ENCODE assay signal across 1 cellular context in genomic region chr11:62671604-62672528, GRCh38.
A peak's percentile ranks its signal among the peaks of the same experiment; 100 is the strongest.
TF ChIP-seq lines count a peak whose summit lies in the region.

Gene LBHD1 (minus strand): TSS chr11:62672267. CDS start chr11:62670031, 2,236 bp downstream.
A gene with protein sequence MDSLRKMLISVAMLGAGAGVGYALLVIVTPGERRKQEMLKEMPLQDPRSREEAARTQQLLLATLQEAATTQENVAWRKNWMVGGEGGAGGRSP (plus strand): TSS chr11:62671673. CDS start chr11:62671746, 73 bp downstream.

TF ChIP-seq in K562, 482 proteins besides CTCF, POLR2A, EP300 and RAD21 (continued from another document and continues in another):
- TF ChIP-seq, protein P1, sequence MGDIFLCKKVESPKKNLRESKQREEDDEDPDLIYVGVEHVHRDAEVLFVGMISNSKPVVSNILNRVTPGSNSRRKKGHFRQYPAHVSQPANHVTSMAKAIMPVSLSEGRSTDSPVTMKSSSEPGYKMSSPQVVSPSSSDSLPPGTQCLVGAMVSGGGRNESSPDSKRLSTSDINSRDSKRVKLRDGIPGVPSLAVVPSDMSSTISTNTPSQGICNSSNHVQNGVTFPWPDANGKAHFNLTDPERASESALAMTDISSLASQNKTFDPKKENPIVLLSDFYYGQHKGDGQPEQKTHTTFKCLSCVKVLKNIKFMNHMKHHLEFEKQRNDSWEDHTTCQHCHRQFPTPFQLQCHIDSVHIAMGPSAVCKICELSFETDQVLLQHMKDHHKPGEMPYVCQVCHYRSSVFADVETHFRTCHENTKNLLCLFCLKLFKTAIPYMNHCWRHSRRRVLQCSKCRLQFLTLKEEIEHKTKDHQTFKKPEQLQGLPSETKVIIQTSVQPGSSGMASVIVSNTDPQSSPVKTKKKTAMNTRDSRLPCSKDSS (IDR thresholded peaks at IDR 0.05; ENCODE audit: low read depth, partially characterized antibody), result no peak
- TF ChIP-seq BCL6 (CRISPR knock-in tag; IDR thresholded peaks at IDR 0.05) (no peak), CBX3 (IDR thresholded peaks at IDR 0.05; ENCODE audit: borderline replicate concordance in 1 of 2, low read length in 2 of 2) (peak in 1 of 2 experiments; percentile 34; a peak in 1 of 3 replicates), CHD1 (IDR thresholded peaks at IDR 0.05; ENCODE audit: low read length) (peak; percentile 92), SAFB2 (IDR thresholded peaks at IDR 0.05; ENCODE audit: borderline replicate concordance, low read depth, low read length, severe bottlenecking) (no peak), SIN3B (IDR thresholded peaks at IDR 0.05; ENCODE audit: low read depth) (0 out of 2 replicates have a peak, but pooled peaks have one; percentile 9), ELK3 (CRISPR knock-in tag; IDR thresholded peaks at IDR 0.05) (no peak), ZNF79 (CRISPR knock-in tag; IDR thresholded peaks at IDR 0.05; ENCODE audit: low read depth) (no peak), NCOA2 (IDR thresholded peaks at IDR 0.05; ENCODE audit: partially characterized antibody in 2 of 2) (no peak), SRSF9 (IDR thresholded peaks at IDR 0.05; ENCODE audit: borderline replicate concordance, low read depth, low read length) (no peak), HNRNPK (IDR thresholded peaks at IDR 0.05; ENCODE audit: low read depth, low read length, poor library complexity, severe bottlenecking) (no peak), ZZZ3 (IDR thresholded peaks at IDR 0.05) (0 out of 2 replicates have a peak, but pooled peaks have one; percentile 54), EHMT2 (IDR thresholded peaks at IDR 0.05) (no peak), XRCC4 (IDR thresholded peaks at IDR 0.05; ENCODE audit: extremely low read depth, insufficient read depth, insufficient read length) (no peak), RCOR1 (IDR thresholded peaks at IDR 0.05; ENCODE audit: borderline replicate concordance in 1 of 2, low read depth in 2 of 2, low read length in 2 of 2) (peak in 1 of 2 experiments; percentile 4; a peak in 1 of 4 replicates), GTF2A2 (tag; IDR thresholded peaks at IDR 0.05) (peak; percentile 78; the same call in 1 of the 2 replicates), XRCC5 (IDR thresholded peaks at IDR 0.05; ENCODE audit: low read depth, low read length) (peak; percentile 5; the same call in 1 of the 2 replicates), FUS (optimal IDR thresholded peaks at IDR 0.05; ENCODE audit: low read depth, low read length) (no peak), DNMT1 (IDR thresholded peaks at IDR 0.05) (no peak), CEBPZ (IDR thresholded peaks at IDR 0.05; ENCODE audit: borderline replicate concordance, low read depth, low read length) (no peak), RBM39 (optimal IDR thresholded peaks at IDR 0.05; ENCODE audit: low read depth, low read length) (no peak), ZNF280B (CRISPR knock-in tag; IDR thresholded peaks at IDR 0.05) (no peak), ZNF253 (CRISPR knock-in tag; conservative IDR thresholded peaks at IDR 0.05) (no peak), NEUROD1 (IDR thresholded peaks at IDR 0.05; ENCODE audit: borderline replicate concordance, low read depth, low read length, partially characterized antibody) (no peak), POLR3G (IDR thresholded peaks at IDR 0.05; ENCODE audit: extremely low read depth, insufficient read length, insufficient replicate concordance) (no peak), RUNX1 (IDR thresholded peaks at IDR 0.05; ENCODE audit: low read depth) (no peak), PHF20 (IDR thresholded peaks at IDR 0.05; ENCODE audit: partially characterized antibody) (peak; percentile 8), FOXK1 (CRISPR knock-in tag; IDR thresholded peaks at IDR 0.05; ENCODE audit: borderline replicate concordance) (peak; percentile 67; the same call in 1 of the 2 replicates), ZNF239 (CRISPR knock-in tag; IDR thresholded peaks at IDR 0.05) (no peak), YY1 (IDR thresholded peaks at IDR 0.05; ENCODE audit: borderline replicate concordance in 1 of 3, control insufficient read depth in 1 of 3, extremely low read depth in 1 of 3, insufficient read depth in 3 of 3, insufficient read length in 1 of 3, insufficient replicate concordance in 2 of 3, low read depth in 1 of 3, low read length in 2 of 3) (peak; percentile 48 to 92 (median 80)), ZBTB9 (CRISPR knock-in tag; IDR thresholded peaks at IDR 0.05) (peak; percentile 57; the same call in 1 of the 2 replicates), ZFPM2 (CRISPR knock-in tag; IDR thresholded peaks at IDR 0.05) (0 out of 2 replicates have a peak, but pooled peaks have one; percentile 26), ZNF778 (CRISPR knock-in tag; IDR thresholded peaks at IDR 0.05) (no peak), HLTF (IDR thresholded peaks at IDR 0.05) (no peak), CXXC5 (CRISPR knock-in tag; IDR thresholded peaks at IDR 0.05) (peak; percentile 73), PCBP1 (IDR thresholded peaks at IDR 0.05; ENCODE audit: low read depth, low read length, poor library complexity, severe bottlenecking) (no peak), STAT5A (IDR thresholded peaks at IDR 0.05; ENCODE audit: borderline replicate concordance, low read length) (no peak), REST (CRISPR knock-in tag; IDR thresholded peaks at IDR 0.05; ENCODE audit: low read depth) (0 out of 2 replicates have a peak, but pooled peaks have one; percentile 27), FOXJ2 (tag; IDR thresholded peaks at IDR 0.05) (no peak)
- TF ChIP-seq, protein P2, sequence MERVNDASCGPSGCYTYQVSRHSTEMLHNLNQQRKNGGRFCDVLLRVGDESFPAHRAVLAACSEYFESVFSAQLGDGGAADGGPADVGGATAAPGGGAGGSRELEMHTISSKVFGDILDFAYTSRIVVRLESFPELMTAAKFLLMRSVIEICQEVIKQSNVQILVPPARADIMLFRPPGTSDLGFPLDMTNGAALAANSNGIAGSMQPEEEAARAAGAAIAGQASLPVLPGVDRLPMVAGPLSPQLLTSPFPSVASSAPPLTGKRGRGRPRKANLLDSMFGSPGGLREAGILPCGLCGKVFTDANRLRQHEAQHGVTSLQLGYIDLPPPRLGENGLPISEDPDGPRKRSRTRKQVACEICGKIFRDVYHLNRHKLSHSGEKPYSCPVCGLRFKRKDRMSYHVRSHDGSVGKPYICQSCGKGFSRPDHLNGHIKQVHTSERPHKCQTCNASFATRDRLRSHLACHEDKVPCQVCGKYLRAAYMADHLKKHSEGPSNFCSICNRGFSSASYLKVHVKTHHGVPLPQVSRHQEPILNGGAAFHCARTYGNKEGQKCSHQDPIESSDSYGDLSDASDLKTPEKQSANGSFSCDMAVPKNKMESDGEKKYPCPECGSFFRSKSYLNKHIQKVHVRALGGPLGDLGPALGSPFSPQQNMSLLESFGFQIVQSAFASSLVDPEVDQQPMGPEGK (CRISPR knock-in tag; IDR thresholded peaks at IDR 0.05; ENCODE audit: borderline replicate concordance), result no peak
- TF ChIP-seq, protein P3, sequence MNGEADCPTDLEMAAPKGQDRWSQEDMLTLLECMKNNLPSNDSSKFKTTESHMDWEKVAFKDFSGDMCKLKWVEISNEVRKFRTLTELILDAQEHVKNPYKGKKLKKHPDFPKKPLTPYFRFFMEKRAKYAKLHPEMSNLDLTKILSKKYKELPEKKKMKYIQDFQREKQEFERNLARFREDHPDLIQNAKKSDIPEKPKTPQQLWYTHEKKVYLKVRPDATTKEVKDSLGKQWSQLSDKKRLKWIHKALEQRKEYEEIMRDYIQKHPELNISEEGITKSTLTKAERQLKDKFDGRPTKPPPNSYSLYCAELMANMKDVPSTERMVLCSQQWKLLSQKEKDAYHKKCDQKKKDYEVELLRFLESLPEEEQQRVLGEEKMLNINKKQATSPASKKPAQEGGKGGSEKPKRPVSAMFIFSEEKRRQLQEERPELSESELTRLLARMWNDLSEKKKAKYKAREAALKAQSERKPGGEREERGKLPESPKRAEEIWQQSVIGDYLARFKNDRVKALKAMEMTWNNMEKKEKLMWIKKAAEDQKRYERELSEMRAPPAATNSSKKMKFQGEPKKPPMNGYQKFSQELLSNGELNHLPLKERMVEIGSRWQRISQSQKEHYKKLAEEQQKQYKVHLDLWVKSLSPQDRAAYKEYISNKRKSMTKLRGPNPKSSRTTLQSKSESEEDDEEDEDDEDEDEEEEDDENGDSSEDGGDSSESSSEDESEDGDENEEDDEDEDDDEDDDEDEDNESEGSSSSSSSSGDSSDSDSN (IDR thresholded peaks at IDR 0.05; ENCODE audit: borderline replicate concordance in 1 of 2, low read depth in 2 of 2, low read length in 2 of 2), result no peak
- TF ChIP-seq, protein P4, sequence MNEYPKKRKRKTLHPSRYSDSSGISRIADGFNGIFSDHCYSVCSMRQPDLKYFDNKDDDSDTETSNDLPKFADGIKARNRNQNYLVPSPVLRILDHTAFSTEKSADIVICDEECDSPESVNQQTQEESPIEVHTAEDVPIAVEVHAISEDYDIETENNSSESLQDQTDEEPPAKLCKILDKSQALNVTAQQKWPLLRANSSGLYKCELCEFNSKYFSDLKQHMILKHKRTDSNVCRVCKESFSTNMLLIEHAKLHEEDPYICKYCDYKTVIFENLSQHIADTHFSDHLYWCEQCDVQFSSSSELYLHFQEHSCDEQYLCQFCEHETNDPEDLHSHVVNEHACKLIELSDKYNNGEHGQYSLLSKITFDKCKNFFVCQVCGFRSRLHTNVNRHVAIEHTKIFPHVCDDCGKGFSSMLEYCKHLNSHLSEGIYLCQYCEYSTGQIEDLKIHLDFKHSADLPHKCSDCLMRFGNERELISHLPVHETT (CRISPR knock-in tag; conservative IDR thresholded peaks at IDR 0.05 in 1 of 2, IDR thresholded peaks at IDR 0.05 in 1 of 2), result 0 out of 4 replicates have a peak, but pooled peaks of 1 of the 2 experiments have one; percentile 62
